In the genomic region with DNA sequence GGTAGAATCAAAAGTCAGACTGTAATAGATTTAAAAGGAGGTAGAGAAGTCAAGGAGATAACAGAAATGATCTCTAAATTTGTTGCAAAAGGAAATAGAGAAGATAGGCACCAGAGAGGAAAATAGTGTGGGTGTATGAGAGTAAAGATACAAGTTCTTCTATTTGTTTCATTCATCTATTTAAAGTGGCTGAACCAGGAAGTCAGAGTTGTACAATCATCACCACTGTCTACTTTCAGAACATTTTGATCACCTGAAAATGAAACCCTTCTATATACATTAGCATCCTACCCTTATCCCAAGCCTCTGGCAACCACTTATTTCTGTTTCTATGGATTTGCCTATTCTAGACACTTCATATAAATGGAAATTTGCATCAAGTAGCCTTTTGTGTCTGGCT, we compare ENCODE assay signal across 16 cellular contexts. TPM values are rescaled to one million over a fixed set of nuclear protein-coding genes. Genes with fewer than 3 reads are reported as not detected.
A peak's percentile ranks its signal among the peaks of the same experiment; 100 is the strongest.
DNase-seq lines count a peak whose midpoint lies in the region; ATAC-seq and TF ChIP-seq lines count a peak whose summit lies in the region.
"Had no signal": no experiment of that assay in that cellular context is flagged by ENCODE, and none has a peak within 500 bp of the region (broad histone marks: within the 10 kb centered on the region; RNA-seq: fewer than 3 reads in every experiment).

No MANE protein-coding gene starts in this region.

- H3K9me3 Mint-ChIP-seq in T-helper 1 cell treated with Interleukin-12 subunit alpha and Interleukin-12 subunit beta and Interleukin-4 antibody, amounts not matched to agents 30 μg/mL and 1 μg/mL, for 36 hours: peaks cover 17% of the 10 kb centered on the region
- H3K9me3 Mint-ChIP-seq in memory B cell: peaks cover 4% of the 10 kb centered on the region

- peaks cover 31% of the 10 kb centered on the region for H3K4me1 Mint-ChIP-seq in T-helper 1 cell treated with Interleukin-12 subunit alpha and Interleukin-12 subunit beta and Interleukin-4 antibody, amounts not matched to agents 30 μg/mL and 1 μg/mL, for 36 hours (ENCODE audit: low read depth)
- H3K4me1 Mint-ChIP-seq in memory B cell: peaks cover 39% of the 10 kb centered on the region

- peaks cover 46% of the 10 kb centered on the region for H3K36me3 Mint-ChIP-seq in T-helper 1 cell treated with Interleukin-12 subunit alpha and Interleukin-12 subunit beta and Interleukin-4 antibody, amounts not matched to agents 30 μg/mL and 1 μg/mL, for 36 hours (ENCODE audit: low read depth)
- peaks cover 22% of the 10 kb centered on the region for H3K36me3 Mint-ChIP-seq in memory B cell

- TF ChIP-seq CTCF in heart left ventricle (IDR thresholded peaks at IDR 0.05): no peak

- DNase-seq in T-helper 1 cell (no peak), memory B cell (ENCODE audit: low spot score in 2 of 2) (no peak), NCI-H446 (lab: John Stamatoyannopoulos, UW) (no peak), heart left ventricle (no peak)
- DNase-seq: body of pancreas; EL; NCI-H146; sigmoid colon; stimulated activated CD4-positive, alpha-beta T cell treated with anti-CD3 and anti-CD28 coated beads, Interleukin-4, amount 100 ng/mL, for 4 hours; stimulated activated naive CD4-positive, alpha-beta T cell had no signal

- H3K27me3 Mint-ChIP-seq in T-helper 1 cell treated with Interleukin-12 subunit alpha and Interleukin-12 subunit beta and Interleukin-4 antibody, amounts not matched to agents 30 μg/mL and 1 μg/mL, for 36 hours (ENCODE audit: low read depth): no peaks in the 10 kb centered on the region
- no peaks in the 10 kb centered on the region for H3K27me3 Mint-ChIP-seq in memory B cell
- H3K27me3 Mint-ChIP-seq: CD4-positive, CD25-positive, alpha-beta regulatory T cell had no signal

- intact Hi-C loops in heart left ventricle (cut with DNase I): no loop called here

- no peak overlapping the region for H3K4me3 ChIP-seq in heart left ventricle
- H3K4me3 ChIP-seq: body of pancreas, sigmoid colon had no signal

- ATAC-seq in GM19023 (IDR thresholded peaks at IDR 0.05; ENCODE audit: unreplicated experiment): peak; percentile 54
- peak; percentile 58 for ATAC-seq in HG03378 (IDR thresholded peaks at IDR 0.05; ENCODE audit: unreplicated experiment)
- peak; percentile 23 for ATAC-seq in memory B cell (ENCODE audit: low read depth)
- ATAC-seq in GM21825 (IDR thresholded peaks at IDR 0.05; ENCODE audit: unreplicated experiment): no peak
- ATAC-seq in heart left ventricle: no peak
- ATAC-seq: body of pancreas had no signal

- H3K9me3 ChIP-seq in heart left ventricle: peaks cover 0 to 13% (median 0%) of the 10 kb centered on the region in 12 donors
- H3K9me3 ChIP-seq: body of pancreas, sigmoid colon had no signal

- peaks cover 0 to 26% (median 13%) of the 10 kb centered on the region in 12 donors for H3K4me1 ChIP-seq in heart left ventricle

- no peak overlapping the region for H3K4me3 Mint-ChIP-seq in T-helper 1 cell treated with Interleukin-12 subunit alpha and Interleukin-12 subunit beta and Interleukin-4 antibody, amounts not matched to agents 30 μg/mL and 1 μg/mL, for 36 hours
- H3K4me3 Mint-ChIP-seq in memory B cell: no peak overlapping the region

- TF ChIP-seq POLR2A in heart left ventricle (IDR thresholded peaks at IDR 0.05): no peak

- H3K27ac Mint-ChIP-seq in T-helper 1 cell treated with Interleukin-12 subunit alpha and Interleukin-12 subunit beta and Interleukin-4 antibody, amounts not matched to agents 30 μg/mL and 1 μg/mL, for 36 hours: peak overlapping the region; percentile 12
- peak overlapping the region; percentile 11 for H3K27ac Mint-ChIP-seq in memory B cell

- H3K36me3 ChIP-seq in heart left ventricle: peaks cover 0 to 37% (median 14%) of the 10 kb centered on the region in 9 donors

- H3K27me3 ChIP-seq in heart left ventricle: no peaks in the 10 kb centered on the region
- H3K27me3 ChIP-seq: body of pancreas, sigmoid colon had no signal

- no peak overlapping the region for H3K27ac ChIP-seq in heart left ventricle
- H3K27ac ChIP-seq: 22Rv1, body of pancreas, sigmoid colon had no signal

RNA-seq across cellular contexts. Expression of a gene that starts 36.7 kb away (rescaled TPM):
- total RNA-seq in heart left ventricle: 10 to 100 TPM; 18.4 to 30.2 (median 24.4) TPM
- polyA plus RNA-seq in heart left ventricle: 10 to 100 TPM in 1 of 2 donors, 1 to 10 TPM in 1; 7.7 to 12.0 TPM

Comparison
In these comparisons a context has a peak if more than half of its experiments do, and no peak if none do; other contexts are left out.
1. ATAC-seq: peak in GM19023 (single experiment), HG03378 (single experiment) and memory B cell (single experiment); none in GM21825 (single experiment) and heart left ventricle (0 of 4).